Comparison of ENCODE assay signal across 8 cellular contexts in the genomic region with DNA sequence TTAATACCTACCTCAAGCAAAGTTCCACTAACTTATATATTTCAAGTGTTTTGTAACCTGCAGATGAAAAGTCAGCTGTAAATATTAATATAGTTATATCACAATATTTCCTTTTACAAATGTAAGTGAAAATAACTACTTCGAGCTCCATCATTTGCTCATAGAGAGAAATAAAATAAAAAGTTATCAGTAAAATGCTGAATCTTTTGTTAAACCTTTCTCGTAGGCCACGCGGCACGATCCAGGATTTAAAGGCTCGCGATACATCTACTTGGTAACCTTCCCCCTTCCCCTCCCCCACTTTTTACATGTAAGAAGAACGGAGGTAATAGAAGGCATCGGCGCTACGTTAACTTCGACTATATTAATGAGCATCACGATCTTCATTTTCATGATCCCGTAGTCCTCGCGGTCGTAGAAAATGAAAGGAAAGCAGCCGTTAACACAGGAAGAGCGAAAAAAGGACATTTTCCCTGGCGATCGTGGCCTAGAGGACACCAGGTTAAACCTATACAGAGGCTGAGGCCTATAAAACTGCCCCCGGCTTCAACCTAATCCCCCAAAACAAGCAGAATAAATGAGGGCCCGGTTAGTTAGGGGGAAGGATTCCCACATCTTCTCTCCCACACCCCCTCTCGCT. TPM values are rescaled to one million over a fixed set of nuclear protein-coding genes. Genes with fewer than 3 reads are reported as not detected.
DNase-seq lines count a peak whose midpoint lies in the region; ATAC-seq and TF ChIP-seq lines count a peak whose summit lies in the region.

No MANE protein-coding gene starts in this region.

- peak overlapping the region; percentile 92 to 100 (median 96) for H3K27ac ChIP-seq in esophagus squamous epithelium

- peak overlapping the region; percentile 57 to 98 (median 86) for H3K4me3 ChIP-seq in esophagus squamous epithelium

- H3K9me3 Mint-ChIP-seq in activated B cell treated with CpG ODN at 0.5 μM for 24 hours (no peaks in the 10 kb centered on the region), neural crest cell (no peaks in the 10 kb centered on the region)

- no peaks in the 10 kb centered on the region for H3K27me3 Mint-ChIP-seq in activated B cell treated with CpG ODN at 0.5 μM for 24 hours
- H3K27me3 Mint-ChIP-seq in neural crest cell (ENCODE audit: low read depth): peaks cover 5% of the 10 kb centered on the region

- TF ChIP-seq CTCF in activated B cell treated with CpG ODN at 0.5 μM for 24 hours (IDR thresholded peaks at IDR 0.05) (no peak), esophagus squamous epithelium (IDR thresholded peaks at IDR 0.05) (no peak), neural crest cell (conservative IDR thresholded peaks at IDR 0.05) (no peak)

- peak overlapping the region; percentile 100 for H3K27ac Mint-ChIP-seq in activated B cell treated with CpG ODN at 0.5 μM for 24 hours
- peak overlapping the region; percentile 100 for H3K27ac Mint-ChIP-seq in neural crest cell (ENCODE audit: unreplicated experiment)

- POLR2A ChIA-PET in activated B cell treated with CpG ODN at 0.5 μM for 24 hours (lab: Charles Lee): interaction anchor here (0.6 to 1.4 kb wide), 5 partner anchors 40 to 136 kb away, joined by 3 to 13 read pairs (median 3); partner anchors contain the start of gene SUPT16H

- H3K9me3 ChIP-seq in esophagus squamous epithelium: no peaks in the 10 kb centered on the region

- H3K4me1 ChIP-seq in esophagus squamous epithelium: peaks cover 32 to 55% (median 39%) of the 10 kb centered on the region in 3 donors

- H3K4me3 Mint-ChIP-seq in activated B cell treated with CpG ODN at 0.5 μM for 24 hours (peak overlapping the region; percentile 100), neural crest cell (peak overlapping the region; percentile 92)

- 0% methylated on average over 21 to 24 of the region's 24 CpGs for WGBS in esophagus squamous epithelium, 2 donors

- H3K27me3 ChIP-seq in esophagus squamous epithelium: no peaks in the 10 kb centered on the region

- peaks cover 57% of the 10 kb centered on the region for H3K36me3 Mint-ChIP-seq in activated B cell treated with CpG ODN at 0.5 μM for 24 hours (ENCODE audit: low read depth)
- peaks cover 27% of the 10 kb centered on the region for H3K36me3 Mint-ChIP-seq in neural crest cell (ENCODE audit: low read depth)

- TF ChIP-seq POLR2A in esophagus squamous epithelium (IDR thresholded peaks at IDR 0.05): no peak

- H3K4me1 Mint-ChIP-seq in activated B cell treated with CpG ODN at 0.5 μM for 24 hours: peaks cover 55% of the 10 kb centered on the region
- peaks cover 47% of the 10 kb centered on the region for H3K4me1 Mint-ChIP-seq in neural crest cell

- CTCF ChIA-PET in activated B cell treated with CpG ODN at 0.5 μM for 24 hours (lab: Charles Lee): no interaction called here

- intact Hi-C loops in activated B cell treated with CpG ODN at 0.5 μM for 24 hours (cut with micrococcal nuclease): loop anchor here (1.0 to 10.0 kb wide), 10 partner anchors 40 to 644 kb away; partner anchors contain the start of genes CHD8, RNASE4, SUPT16H and TMEM253
- intact Hi-C loops in esophagus squamous epithelium (cut with DNase I): no loop called here

- no peak for ATAC-seq in activated B cell treated with CpG ODN at 0.5 μM for 24 hours (ENCODE audit: low read depth)
- no peak for ATAC-seq in HG03460 (IDR thresholded peaks at IDR 0.05; ENCODE audit: unreplicated experiment)

- peaks cover 0 to 29% (median 0%) of the 10 kb centered on the region in 3 donors for H3K36me3 ChIP-seq in esophagus squamous epithelium

- peak; percentile 29 to 47 for DNase-seq in NOMO-1 (lab: John Stamatoyannopoulos, UW; ENCODE audit: unreplicated experiment in 2 of 2)
- DNase-seq in NOMO-1 treated with dmso at 0.1 percent for 144 hours (lab: John Stamatoyannopoulos, UW; ENCODE audit: unreplicated experiment): no peak
- DNase-seq in NCI-H1105 (lab: John Stamatoyannopoulos, UW): peak; percentile 36
- DNase-seq in activated B cell treated with CpG ODN at 0.5 μM for 24 hours: no peak
- DNase-seq in esophagus squamous epithelium (lab: John Stamatoyannopoulos, UW): no peak
- DNase-seq in neural crest cell (ENCODE audit: low read depth, low spot score): peak; percentile 14
- no peak for DNase-seq in GM03348 (ENCODE audit: low spot score)

RNA-seq across cellular contexts. Expression of gene HNRNPC, which starts 0.5 kb away (rescaled TPM):
- total RNA-seq in activated B cell treated with CpG ODN at 0.5 μM for 24 hours: 653 and 683 TPM in 2 replicates
- total RNA-seq in esophagus squamous epithelium: 100 to 1,000 TPM; 252 to 651 (median 476) TPM
- 993 and 1,012 TPM in 2 replicates for total RNA-seq in neural crest cell

RNA-seq across cellular contexts. Expression of gene RPGRIP1, which starts 11.2 kb away (rescaled TPM):
- total RNA-seq in activated B cell treated with CpG ODN at 0.5 μM for 24 hours: not detected in 2 replicates
- total RNA-seq in esophagus squamous epithelium: not detected
- not detected in 2 replicates for total RNA-seq in neural crest cell

Comparison
In these comparisons a context has a peak if more than half of its experiments do, and no peak if none do; other contexts are left out.
1. DNase-seq: peak in NOMO-1 (2 of 2), NCI-H1105 (single experiment) and neural crest cell (single experiment); none in NOMO-1 treated with dmso at 0.1 percent for 144 hours (single experiment), activated B cell treated with CpG ODN at 0.5 μM for 24 hours (single experiment), esophagus squamous epithelium (single experiment) and GM03348 (single experiment).